ENCODE assay signal across 14 cellular contexts in genomic region chr17:1621273-1621954, GRCh38. TPM values are rescaled to one million over a fixed set of nuclear protein-coding genes. Genes with fewer than 3 reads are reported as not detected.
DNase-seq lines count a peak whose midpoint lies in the region; ATAC-seq and TF ChIP-seq lines count a peak whose summit lies in the region.
"Had no signal": no experiment of that assay in that cellular context is flagged by ENCODE, and none has a peak within 500 bp of the region (broad histone marks: within the 10 kb centered on the region; RNA-seq: fewer than 3 reads in every experiment).

No MANE protein-coding gene starts in this region.

- TF ChIP-seq CTCF in Loucy (conservative IDR thresholded peaks at IDR 0.05; ENCODE audit: low read length) (no peak), hepatocyte (IDR thresholded peaks at IDR 0.05; ENCODE audit: poor library complexity) (no peak), neural progenitor cell (IDR thresholded peaks at IDR 0.05) (no peak), smooth muscle cell (IDR thresholded peaks at IDR 0.05; ENCODE audit: borderline replicate concordance, insufficient read depth, poor library complexity, severe bottlenecking) (no peak)

- peak overlapping the region; percentile 40 for H3K4me2 ChIP-seq in BLaER1
- H3K4me2 ChIP-seq in Loucy (ENCODE audit: low read depth, low read length, poor library complexity, severe bottlenecking) = no peak overlapping the region
- H3K4me2 ChIP-seq in hepatocyte = no peak overlapping the region
- H3K4me2 ChIP-seq in neural progenitor cell = peak overlapping the region; percentile 35
- no peak overlapping the region for H3K4me2 ChIP-seq in smooth muscle cell
- H3K4me2 ChIP-seq: A549, SK-N-SH had no signal

- ATAC-seq in HG03521 (IDR thresholded peaks at IDR 0.05; ENCODE audit: unreplicated experiment) = no peak
- ATAC-seq: A549 had no signal

- H3K27me3 ChIP-seq in BLaER1 (no peaks in the 10 kb centered on the region), Loucy (ENCODE audit: insufficient read depth, low read length, poor library complexity, severe bottlenecking) (no peaks in the 10 kb centered on the region), hepatocyte (no peaks in the 10 kb centered on the region), neural progenitor cell (no peaks in the 10 kb centered on the region), smooth muscle cell (ENCODE audit: low read depth) (no peaks in the 10 kb centered on the region)

- H3K27ac ChIP-seq in BLaER1 = peak overlapping the region; percentile 45
- no peak overlapping the region for H3K27ac ChIP-seq in hepatocyte
- no peak overlapping the region for H3K27ac ChIP-seq in neural progenitor cell
- no peak overlapping the region for H3K27ac ChIP-seq in smooth muscle cell (ENCODE audit: low read depth)

- H3K27ac Mint-ChIP-seq in neural progenitor cell = no peak overlapping the region
- H3K27ac Mint-ChIP-seq: CD4-positive, CD25-positive, alpha-beta regulatory T cell; IgD-negative memory B cell had no signal

- no peaks in the 10 kb centered on the region for H3K36me3 ChIP-seq in BLaER1
- no peaks in the 10 kb centered on the region for H3K36me3 ChIP-seq in Loucy (ENCODE audit: insufficient read depth, low read length)
- no peaks in the 10 kb centered on the region for H3K36me3 ChIP-seq in hepatocyte (replicated peaks; ENCODE audit: insufficient read depth, low read depth)
- no peaks in the 10 kb centered on the region for H3K36me3 ChIP-seq in neural progenitor cell
- H3K36me3 ChIP-seq in smooth muscle cell (ENCODE audit: low read depth) = no peaks in the 10 kb centered on the region

- peaks cover 5% of the 10 kb centered on the region for H3K36me3 Mint-ChIP-seq in neural progenitor cell

- DNase-seq in hepatocyte (ENCODE audit: low spot score) (peak; percentile 24), neural progenitor cell (ENCODE audit: low spot score) (no peak), smooth muscle cell (lab: John Stamatoyannopoulos, UW; ENCODE audit: unreplicated experiment) (no peak), T-helper 2 cell (no peak), kidney glomerular epithelial cell (lab: John Stamatoyannopoulos, UW) (no peak)
- DNase-seq: Calu3; CD4-positive, CD25-positive, alpha-beta regulatory T cell; NCI-H69; SK-N-SH had no signal

- WGBS in hepatocyte (ENCODE audit: low lambda C conversion rate, missing lambda C conversion rate) = 67% methylated on average over 17 of the region's 22 CpGs
- WGBS in smooth muscle cell (ENCODE audit: low lambda C conversion rate) = 90% methylated on average over 22 of the region's 22 CpGs

- peaks cover 8% of the 10 kb centered on the region for H3K27me3 Mint-ChIP-seq in neural progenitor cell (ENCODE audit: insufficient read depth, low read depth)
- H3K27me3 Mint-ChIP-seq: CD4-positive, CD25-positive, alpha-beta regulatory T cell; IgD-negative memory B cell had no signal

- H2AFZ ChIP-seq in Loucy (ENCODE audit: low read length) (no peak overlapping the region), hepatocyte (no peak overlapping the region), neural progenitor cell (replicated peaks) (no peak overlapping the region), smooth muscle cell (ENCODE audit: low read depth) (no peak overlapping the region)

- H3K4me3 ChIP-seq in BLaER1 = no peak overlapping the region
- H3K4me3 ChIP-seq in Loucy (ENCODE audit: low read length, poor library complexity, severe bottlenecking) = no peak overlapping the region
- H3K4me3 ChIP-seq in hepatocyte = no peak overlapping the region
- H3K4me3 ChIP-seq in neural progenitor cell = no peak overlapping the region
- H3K4me3 ChIP-seq in smooth muscle cell = no peak overlapping the region
- H3K4me3 ChIP-seq: A549 had no signal

- H3K9me2 ChIP-seq in Loucy (replicated peaks; ENCODE audit: low read depth, low read length) = no peaks in the 10 kb centered on the region
- no peaks in the 10 kb centered on the region for H3K9me2 ChIP-seq in hepatocyte (replicated peaks; ENCODE audit: insufficient read depth)
- H3K9me2 ChIP-seq: SK-N-SH had no signal

- H3K4me1 Mint-ChIP-seq in neural progenitor cell = peaks cover 28% of the 10 kb centered on the region

- H3K9me3 ChIP-seq in BLaER1 (no peaks in the 10 kb centered on the region), Loucy (ENCODE audit: insufficient read depth, low read depth, low read length) (no peaks in the 10 kb centered on the region), hepatocyte (ENCODE audit: low read depth) (no peaks in the 10 kb centered on the region), neural progenitor cell (ENCODE audit: low read depth) (no peaks in the 10 kb centered on the region), smooth muscle cell (replicated peaks; ENCODE audit: low read depth) (no peaks in the 10 kb centered on the region)
- H3K9me3 ChIP-seq: A549, SK-N-SH had no signal

- H3K9ac ChIP-seq in BLaER1 = peak overlapping the region; percentile 38
- peak overlapping the region; percentile 2 for H3K9ac ChIP-seq in Loucy (ENCODE audit: low read depth, low read length, poor library complexity, severe bottlenecking)
- H3K9ac ChIP-seq in neural progenitor cell = no peak overlapping the region
- H3K9ac ChIP-seq in smooth muscle cell (ENCODE audit: low read depth) = no peak overlapping the region
- H3K9ac ChIP-seq: SK-N-SH had no signal

- no peaks in the 10 kb centered on the region for H3K9me3 Mint-ChIP-seq in neural progenitor cell
- H3K9me3 Mint-ChIP-seq: CD4-positive, CD25-positive, alpha-beta regulatory T cell; IgD-negative memory B cell had no signal

- peaks cover 73% of the 10 kb centered on the region for H3K4me1 ChIP-seq in BLaER1
- H3K4me1 ChIP-seq in Loucy (ENCODE audit: insufficient read depth, low read length, poor library complexity, severe bottlenecking) = peaks cover 17% of the 10 kb centered on the region
- H3K4me1 ChIP-seq in hepatocyte (ENCODE audit: insufficient read depth) = peaks cover 10% of the 10 kb centered on the region
- H3K4me1 ChIP-seq in neural progenitor cell = peaks cover 23% of the 10 kb centered on the region
- H3K4me1 ChIP-seq in smooth muscle cell (ENCODE audit: low read depth) = peaks cover 14% of the 10 kb centered on the region

- H3K79me2 ChIP-seq in Loucy (ENCODE audit: insufficient read depth, low read length) (peaks cover 36% of the 10 kb centered on the region; the same call in 1 of the 2 replicates), hepatocyte (no peaks in the 10 kb centered on the region), neural progenitor cell (ENCODE audit: low read depth) (no peaks in the 10 kb centered on the region), smooth muscle cell (ENCODE audit: low read depth) (no peaks in the 10 kb centered on the region)

- no peak overlapping the region for H3K4me3 Mint-ChIP-seq in neural progenitor cell
- H3K4me3 Mint-ChIP-seq: CD4-positive, CD25-positive, alpha-beta regulatory T cell; IgD-negative memory B cell had no signal

- H3F3A ChIP-seq in Loucy (ENCODE audit: low read depth) (no peaks in the 10 kb centered on the region), neural progenitor cell (ENCODE audit: low read depth) (peaks cover 16% of the 10 kb centered on the region), smooth muscle cell (ENCODE audit: low read depth) (no peaks in the 10 kb centered on the region)

- no peaks in the 10 kb centered on the region for H4K20me1 ChIP-seq in BLaER1
- H4K20me1 ChIP-seq in Loucy (ENCODE audit: insufficient read depth, low read length, poor library complexity, severe bottlenecking) = no peaks in the 10 kb centered on the region
- H4K20me1 ChIP-seq in hepatocyte (ENCODE audit: insufficient read depth, poor library complexity, severe bottlenecking) = no peaks in the 10 kb centered on the region
- peaks cover 11% of the 10 kb centered on the region for H4K20me1 ChIP-seq in neural progenitor cell (ENCODE audit: low read depth)
- H4K20me1 ChIP-seq in smooth muscle cell (ENCODE audit: low read depth) = no peaks in the 10 kb centered on the region

RNA-seq across cellular contexts. Expression of gene SLC43A2, which starts 7.2 kb away (rescaled TPM):
- total RNA-seq in hepatocyte (6.0 and 6.1 TPM in 2 replicates), neural progenitor cell (ENCODE audit: low replicate concordance) (6.8 and 18.4 TPM in 2 replicates), smooth muscle cell (3.8 and 4.4 TPM in 2 replicates)
- polyA plus RNA-seq in hepatocyte (9.8 and 10.2 TPM in 2 replicates), smooth muscle cell (5.3 and 7.1 TPM in 2 replicates)

RNA-seq across cellular contexts. Expression of gene SCARF1, which starts 24.1 kb away (rescaled TPM):
- total RNA-seq in hepatocyte = 0.93 and 1.2 TPM in 2 replicates
- 1.0 and 2.0 TPM in 2 replicates for polyA plus RNA-seq in hepatocyte
- 1.1 TPM in 1 of 2 replicates, not detected in the other for total RNA-seq in neural progenitor cell (ENCODE audit: low replicate concordance)
- total RNA-seq in smooth muscle cell = 0.45 and 0.63 TPM in 2 replicates
- polyA plus RNA-seq in smooth muscle cell = 0.11 and 0.65 TPM in 2 replicates

RNA-seq across cellular contexts. Expression of gene RILP, which starts 28.3 kb away (rescaled TPM):
- total RNA-seq in hepatocyte (10.3 and 13.7 TPM in 2 replicates), neural progenitor cell (ENCODE audit: low replicate concordance) (0.13 and 2.8 TPM in 2 replicates), smooth muscle cell (5.1 and 8.4 TPM in 2 replicates)
- polyA plus RNA-seq in hepatocyte (9.9 and 11.1 TPM in 2 replicates), smooth muscle cell (7.4 and 7.7 TPM in 2 replicates)

RNA-seq across cellular contexts. Expression of gene PITPNA, which starts 58.8 kb away (rescaled TPM):
- total RNA-seq in hepatocyte (25.4 and 26.8 TPM in 2 replicates), neural progenitor cell (ENCODE audit: low replicate concordance) (25.3 and 29.6 TPM in 2 replicates), smooth muscle cell (14.4 and 26.9 TPM in 2 replicates)
- polyA plus RNA-seq in hepatocyte (55.0 and 58.0 TPM in 2 replicates), smooth muscle cell (42.7 and 47.2 TPM in 2 replicates)

Comparison
In these comparisons a context has a peak if more than half of its experiments do, and no peak if none do; other contexts are left out.
1. H3K4me2 ChIP-seq: peak in BLaER1 (single experiment) and neural progenitor cell (single experiment); none in Loucy (single experiment), hepatocyte (single experiment) and smooth muscle cell (single experiment).
2. H3K9ac ChIP-seq: peak in BLaER1 (single experiment) and Loucy (single experiment); none in neural progenitor cell (single experiment) and smooth muscle cell (single experiment).